ENCODE assay signal across 26 cellular contexts in genomic region chr3:182508896-182509295, GRCh38.
DNase-seq lines count a peak whose midpoint lies in the region; FAIRE-seq and TF ChIP-seq lines count a peak whose summit lies in the region.
"Had no signal": no experiment of that assay in that cellular context is flagged by ENCODE, and none has a peak within 500 bp of the region (broad histone marks: within the 10 kb centered on the region; RNA-seq: fewer than 3 reads in every experiment).

No MANE protein-coding gene starts in this region.

- CTCF ChIA-PET in H1 (lab: Charles Lee; ENCODE audit: partially characterized antibody) = interaction anchor here (0.6 to 1.2 kb wide), 6 partner anchors 9 to 1011 kb away, joined by 3 to 4 read pairs (median 3); no protein-coding TSS in a partner anchor
- CTCF ChIA-PET in SK-N-SH (lab: Yijun Ruan, JAX) = interaction anchor here (1.3 kb wide), 1 partner anchor 18 kb away, joined by 3 read pairs; no protein-coding TSS in a partner anchor

- no peak overlapping the region for H3K4me3 Mint-ChIP-seq in type B pancreatic cell
- H3K4me3 Mint-ChIP-seq: activated B cell treated with CpG ODN at 0.5 μM for 24 hours; activated CD8-positive, alpha-beta T cell treated with anti-CD3 and anti-CD28 coated beads, Interleukin-2, amount 10 ng/mL, durations not matched to agents 7 days and 5 days; CD14-positive monocyte; effector memory CD8-positive, alpha-beta T cell; naive thymus-derived CD8-positive, alpha-beta T cell; stimulated activated memory B cell treated with anti-CD40 and anti-IgM and Interleukin-4, amounts not matched to agents 10 μg/mL and 1 μg/mL and 100 μg/mL, for 72 hours; T-helper 1 cell treated with Interleukin-12 subunit alpha and Interleukin-12 subunit beta and Interleukin-4 antibody, amounts not matched to agents 30 μg/mL and 1 μg/mL, for 36 hours had no signal

- H3K9ac ChIP-seq in H1 (replicated peaks in 1 of 4; ENCODE audit: extremely low read depth in 1 of 4, low read depth in 3 of 4, low read length in 3 of 4) = no peak overlapping the region; a peak in 1 of 7 replicates
- H3K9ac ChIP-seq in SK-N-SH = no peak overlapping the region

- H2BK120ac ChIP-seq in H1 (replicated peaks; ENCODE audit: low read depth, low read length) = no peak overlapping the region

- WGBS in H1 (ENCODE audit: extremely low coverage in 1 of 2, insufficient coverage in 1 of 2, insufficient read length in 1 of 2, insufficient replicate concordance in 2 of 2, low coverage in 1 of 2, low lambda C conversion rate in 2 of 2, missing lambda C conversion rate in 1 of 2), 2 experiments = 76% methylated on average over 6 of the region's 6 CpGs; no CpG with 5 or more reads in 1 of the 2 experiments
- 63% methylated on average over 6 of the region's 6 CpGs for WGBS in SK-N-SH (ENCODE audit: low lambda C conversion rate)

- H3K79me2 ChIP-seq in H1 (ENCODE audit: control insufficient read depth in 1 of 2, insufficient read depth in 2 of 2, low read length in 2 of 2) (no peaks in the 10 kb centered on the region), SK-N-SH (ENCODE audit: insufficient read depth) (no peaks in the 10 kb centered on the region)

- no peaks in the 10 kb centered on the region for H3K9me3 ChIP-seq in H1 (ENCODE audit: insufficient read depth in 2 of 2, low read depth in 1 of 2, low read length in 1 of 2)
- no peaks in the 10 kb centered on the region for H3K9me3 ChIP-seq in SK-N-SH
- H3K9me3 ChIP-seq: heart left ventricle, prostate gland, transverse colon had no signal

- no peaks in the 10 kb centered on the region for H3K9me2 ChIP-seq in SK-N-SH

- TF ChIP-seq EP300 in H1 (IDR thresholded peaks at IDR 0.05; ENCODE audit: borderline replicate concordance in 1 of 2, low read depth in 2 of 2, low read length in 2 of 2) (no peak), SK-N-SH (IDR thresholded peaks at IDR 0.05; ENCODE audit: borderline replicate concordance in 1 of 2, low read depth in 1 of 2, low read length in 1 of 2) (no peak)

- DNase-seq in NCI-H2029 (lab: John Stamatoyannopoulos, UW) (peak; percentile 35), NCI-H2029 treated with DMSO at 0.1 percent for 48 hours (lab: John Stamatoyannopoulos, UW) (no peak), NCI-H345 treated with DMSO at 0.1 percent for 48 hours (lab: John Stamatoyannopoulos, UW; ENCODE audit: unreplicated experiment) (peak; percentile 39), H1 (ENCODE audit: low read depth in 1 of 2, low spot score in 2 of 2) (no peak), type B pancreatic cell (ENCODE audit: extremely low spot score, unreplicated experiment) (no peak), NCI-H2081 treated with DMSO at 0.1 percent for 48 hours (lab: John Stamatoyannopoulos, UW) (no peak), SK-N-SH (no peak)
- no peak for DNase-seq in activated T-cell treated with anti-CD3 and anti-CD28 coated beads, Interleukin-2, amount 50 U/mL, for 48 hours
- DNase-seq: activated B cell treated with CpG ODN at 0.5 μM for 24 hours; activated CD8-positive, alpha-beta T cell treated with anti-CD3 and anti-CD28 coated beads, Interleukin-2, amount 10 ng/mL, durations not matched to agents 7 days and 5 days; central memory CD4-positive, alpha-beta T cell; DND-41; effector memory CD8-positive, alpha-beta T cell; H9; heart left ventricle; KBM-7; mesenchymal stem cell; naive thymus-derived CD8-positive, alpha-beta T cell; NCI-H1048; Right ventricle myocardium superior; transverse colon had no signal

- no peak for FAIRE-seq in H1 (lab: Jason Lieb, UNC)
- FAIRE-seq: A204.1 had no signal

- no peaks in the 10 kb centered on the region for H3F3A ChIP-seq in SK-N-SH (replicated peaks; ENCODE audit: insufficient read depth)

- H2AFZ ChIP-seq in H1 (ENCODE audit: low read length) (peak overlapping the region; percentile 26; the same call in 1 of the 2 replicates), SK-N-SH (ENCODE audit: low read depth) (no peak overlapping the region)

- H3K79me1 ChIP-seq in H1 (ENCODE audit: low read depth, low read length) = no peaks in the 10 kb centered on the region

- no peaks in the 10 kb centered on the region for H3K23me2 ChIP-seq in H1 (ENCODE audit: low read depth, low read length)

- TF ChIP-seq POLR2A in H1 (IDR thresholded peaks at IDR 0.05; ENCODE audit: control extremely low read depth in 1 of 2, low read depth in 2 of 2, low read length in 2 of 2) = no peak

- TF ChIP-seq CTCF in H1 (IDR thresholded peaks at IDR 0.05; ENCODE audit: control extremely low read depth in 1 of 3, insufficient read depth in 1 of 3, low read depth in 1 of 3, low read length in 3 of 3) (no peak), type B pancreatic cell (conservative IDR thresholded peaks at IDR 0.05) (no peak), SK-N-SH (IDR thresholded peaks at IDR 0.05) (no peak)

- TF ChIP-seq RAD21 in H1 (IDR thresholded peaks at IDR 0.05 in 1 of 2, conservative IDR thresholded peaks at IDR 0.05 in 1 of 2; ENCODE audit: low read depth in 2 of 2, low read length in 2 of 2) (no peak), SK-N-SH (IDR thresholded peaks at IDR 0.05; ENCODE audit: low read length) (no peak)

- no peaks in the 10 kb centered on the region for H3K27me3 Mint-ChIP-seq in type B pancreatic cell
- H3K27me3 Mint-ChIP-seq: activated B cell treated with CpG ODN at 0.5 μM for 24 hours had no signal

- no peak overlapping the region for H4K91ac ChIP-seq in H1 (replicated peaks; ENCODE audit: insufficient read length, low read length)

- no peak overlapping the region for H3K4ac ChIP-seq in H1 (replicated peaks; ENCODE audit: insufficient read length, low read depth, low read length)

- H3K36me3 Mint-ChIP-seq in type B pancreatic cell = no peaks in the 10 kb centered on the region
- H3K36me3 Mint-ChIP-seq: CD14-positive monocyte; naive thymus-derived CD8-positive, alpha-beta T cell; stimulated activated memory B cell treated with anti-CD40 and anti-IgM and Interleukin-4, amounts not matched to agents 10 μg/mL and 1 μg/mL and 100 μg/mL, for 72 hours had no signal

- peaks cover 9% of the 10 kb centered on the region for H3K4me1 Mint-ChIP-seq in type B pancreatic cell (ENCODE audit: unreplicated experiment)
- H3K4me1 Mint-ChIP-seq: activated B cell treated with CpG ODN at 0.5 μM for 24 hours; CD14-positive monocyte; naive thymus-derived CD8-positive, alpha-beta T cell; stimulated activated memory B cell treated with anti-CD40 and anti-IgM and Interleukin-4, amounts not matched to agents 10 μg/mL and 1 μg/mL and 100 μg/mL, for 72 hours had no signal

- H4K5ac ChIP-seq in H1 (ENCODE audit: insufficient read length, low read depth, low read length) = no peak overlapping the region

- H3K27me3 ChIP-seq in H1 (replicated peaks in 1 of 4; ENCODE audit: control insufficient read depth in 3 of 4, extremely low read depth in 1 of 4, insufficient read depth in 3 of 4, low read length in 3 of 4) = no peaks in the 10 kb centered on the region
- H3K27me3 ChIP-seq in SK-N-SH (ENCODE audit: insufficient read depth) = no peaks in the 10 kb centered on the region
- H3K27me3 ChIP-seq: transverse colon had no signal

- H3K14ac ChIP-seq in H1 (ENCODE audit: insufficient read length) = no peak overlapping the region

- peak overlapping the region; percentile 21 for H3K27ac Mint-ChIP-seq in type B pancreatic cell
- H3K27ac Mint-ChIP-seq: activated B cell treated with CpG ODN at 0.5 μM for 24 hours; activated CD8-positive, alpha-beta T cell treated with anti-CD3 and anti-CD28 coated beads, Interleukin-2, amount 10 ng/mL, durations not matched to agents 7 days and 5 days; CD14-positive monocyte; effector memory CD8-positive, alpha-beta T cell; naive thymus-derived CD8-positive, alpha-beta T cell; stimulated activated memory B cell treated with anti-CD40 and anti-IgM and Interleukin-4, amounts not matched to agents 10 μg/mL and 1 μg/mL and 100 μg/mL, for 72 hours; T-helper 1 cell treated with Interleukin-12 subunit alpha and Interleukin-12 subunit beta and Interleukin-4 antibody, amounts not matched to agents 30 μg/mL and 1 μg/mL, for 36 hours had no signal

- no peak overlapping the region for H2AK5ac ChIP-seq in H1 (ENCODE audit: low read depth, low read length)

- no peaks in the 10 kb centered on the region for H3K36me3 ChIP-seq in H1 (ENCODE audit: control insufficient read depth in 2 of 4, insufficient read depth in 4 of 4, low read length in 3 of 4)
- no peaks in the 10 kb centered on the region for H3K36me3 ChIP-seq in SK-N-SH (replicated peaks in 1 of 2; ENCODE audit: control insufficient read depth in 1 of 2, insufficient read depth in 2 of 2, low read length in 1 of 2)
- H3K36me3 ChIP-seq: heart left ventricle, prostate gland, transverse colon had no signal

- no peak overlapping the region for H2BK20ac ChIP-seq in H1 (ENCODE audit: low read length)

- no peak overlapping the region for H4K8ac ChIP-seq in H1 (ENCODE audit: extremely low read depth, insufficient read depth, low read length)

- POLR2A ChIA-PET in H1 (lab: Charles Lee; ENCODE audit: partially characterized antibody) = no interaction called here
- POLR2A ChIA-PET in SK-N-SH (lab: Yijun Ruan, JAX) = no interaction called here

- no peak overlapping the region for H3K23ac ChIP-seq in H1 (ENCODE audit: insufficient read length)

- H2BK15ac ChIP-seq in H1 (ENCODE audit: low read length) = no peak overlapping the region

- H3K4me2 ChIP-seq in H1 (ENCODE audit: insufficient read depth in 1 of 2, low read depth in 2 of 2, low read length in 2 of 2) = no peak overlapping the region
- no peak overlapping the region for H3K4me2 ChIP-seq in SK-N-SH

- H4K20me1 ChIP-seq in H1 (replicated peaks in 1 of 2; ENCODE audit: control insufficient read depth in 1 of 2, insufficient read depth in 2 of 2, low read length in 2 of 2) = no peaks in the 10 kb centered on the region
- H4K20me1 ChIP-seq in SK-N-SH (ENCODE audit: insufficient read depth) = no peaks in the 10 kb centered on the region

- H3K56ac ChIP-seq in H1 (replicated peaks; ENCODE audit: insufficient read length, low read depth, low read length) = no peak overlapping the region

- no peak overlapping the region for H2BK12ac ChIP-seq in H1 (ENCODE audit: low read depth, low read length)

- no peak overlapping the region for H3K18ac ChIP-seq in H1 (ENCODE audit: extremely low read depth, low read length)

- H2BK5ac ChIP-seq in H1 (ENCODE audit: low read depth, low read length) = no peak overlapping the region

- H3K4me1 ChIP-seq in H1 (replicated peaks in 1 of 4; ENCODE audit: control insufficient read depth in 3 of 4, insufficient read depth in 4 of 4, low read length in 3 of 4) (peaks cover 4 to 6% (median 5%) of the 10 kb centered on the region in 4 experiments; a peak in 5 of 7 replicates), SK-N-SH (ENCODE audit: control insufficient read depth in 1 of 2, insufficient read depth in 2 of 2, low read depth in 1 of 2, low read length in 1 of 2) (no peaks in the 10 kb centered on the region)
- H3K4me1 ChIP-seq: heart left ventricle, prostate gland, transverse colon had no signal

- H3K9me3 Mint-ChIP-seq in type B pancreatic cell = no peaks in the 10 kb centered on the region
- H3K9me3 Mint-ChIP-seq: activated B cell treated with CpG ODN at 0.5 μM for 24 hours; CD14-positive monocyte; H9; naive thymus-derived CD8-positive, alpha-beta T cell; stimulated activated memory B cell treated with anti-CD40 and anti-IgM and Interleukin-4, amounts not matched to agents 10 μg/mL and 1 μg/mL and 100 μg/mL, for 72 hours; T-helper 1 cell treated with Interleukin-12 subunit alpha and Interleukin-12 subunit beta and Interleukin-4 antibody, amounts not matched to agents 30 μg/mL and 1 μg/mL, for 36 hours had no signal

- no peak overlapping the region for H3K4me3 ChIP-seq in H1 (ENCODE audit: extremely low read depth in 1 of 4, insufficient read depth in 2 of 4, low read depth in 3 of 4, low read length in 4 of 4)
- no peak overlapping the region for H3K4me3 ChIP-seq in SK-N-SH (ENCODE audit: low read depth in 2 of 2, low read length in 1 of 2)
- H3K4me3 ChIP-seq: heart left ventricle, prostate gland, transverse colon had no signal

- H3K27ac ChIP-seq in H1 (ENCODE audit: low read depth, low read length) (no peak overlapping the region), SK-N-SH (ENCODE audit: low read depth in 2 of 2, low read length in 1 of 2) (no peak overlapping the region)
- H3K27ac ChIP-seq: heart left ventricle, prostate gland, transverse colon had no signal

Comparison
In these comparisons a context has a peak if more than half of its experiments do, and no peak if none do; other contexts are left out.
1. DNase-seq: peak in NCI-H2029 (single experiment) and NCI-H345 treated with DMSO at 0.1 percent for 48 hours (single experiment); none in NCI-H2029 treated with DMSO at 0.1 percent for 48 hours (single experiment), H1 (0 of 2), type B pancreatic cell (single experiment), activated T-cell treated with anti-CD3 and anti-CD28 coated beads, Interleukin-2, amount 50 U/mL, for 48 hours (0 of 2), NCI-H2081 treated with DMSO at 0.1 percent for 48 hours (single experiment) and SK-N-SH (single experiment).